9 cellular contexts compared by ENCODE assay signal in genomic region chr3:58010562-58010961, GRCh38. TPM values are rescaled to one million over a fixed set of nuclear protein-coding genes. Genes with fewer than 3 reads are reported as not detected.
DNase-seq lines count a peak whose midpoint lies in the region; ATAC-seq, FAIRE-seq and TF ChIP-seq lines count a peak whose summit lies in the region.
"Had no signal": no experiment of that assay in that cellular context is flagged by ENCODE, and none has a peak within 500 bp of the region (broad histone marks: within the 10 kb centered on the region; RNA-seq: fewer than 3 reads in every experiment).

No MANE protein-coding gene starts in this region.

- H3K56ac ChIP-seq in IMR-90 (ENCODE audit: extremely low read depth, insufficient read depth, low read length) (no peak overlapping the region), H1 (replicated peaks; ENCODE audit: insufficient read length, low read depth, low read length) (no peak overlapping the region)

- no peak overlapping the region; the same call in 1 of the 2 replicates for H4K5ac ChIP-seq in IMR-90 (ENCODE audit: low read depth, low read length)
- no peak overlapping the region for H4K5ac ChIP-seq in H1 (ENCODE audit: insufficient read length, low read depth, low read length)

- no peaks in the 10 kb centered on the region for H3K36me3 Mint-ChIP-seq in nephron (ENCODE audit: low read depth)

- peaks cover 43% of the 10 kb centered on the region for H3K9me1 ChIP-seq in IMR-90 (ENCODE audit: insufficient read depth, low read length)

- H3K27me3 Mint-ChIP-seq in nephron (ENCODE audit: low read depth) = peaks cover 3% of the 10 kb centered on the region

- H2BK120ac ChIP-seq in IMR-90 (ENCODE audit: low read depth, low read length) (peak overlapping the region; percentile 78), H1 (replicated peaks; ENCODE audit: low read depth, low read length) (no peak overlapping the region)

- intact Hi-C loops in IMR-90 (cut with micrococcal nuclease) = loop anchor here (1.0 kb wide), 1 partner anchor 49 kb away; no protein-coding TSS in a partner anchor

- H3K79me1 ChIP-seq in IMR-90 (ENCODE audit: low read depth in 1 of 2, low read length in 2 of 2) (peaks cover 0 to 76% of the 10 kb centered on the region in 2 experiments; a peak in 2 of 4 replicates), H1 (ENCODE audit: low read depth, low read length) (peaks cover 11% of the 10 kb centered on the region; the same call in 1 of the 2 replicates)

- H3K4me2 ChIP-seq in IMR-90 (ENCODE audit: low read depth, low read length) (peak overlapping the region; percentile 98), H1 (ENCODE audit: insufficient read depth in 1 of 2, low read depth in 2 of 2, low read length in 2 of 2) (peak overlapping the region; percentile 89 to 99)

- H2AK9ac ChIP-seq in IMR-90 (replicated peaks; ENCODE audit: low read depth, low read length, poor library complexity) = peak overlapping the region; percentile 92

- H3K4ac ChIP-seq in IMR-90 (ENCODE audit: low read depth, low read length) = peak overlapping the region; percentile 99
- no peak overlapping the region for H3K4ac ChIP-seq in H1 (replicated peaks; ENCODE audit: insufficient read length, low read depth, low read length)

- peak overlapping the region; percentile 99; the same call in 1 of the 2 replicates for H3K14ac ChIP-seq in IMR-90 (replicated peaks; ENCODE audit: low read depth, low read length)
- H3K14ac ChIP-seq in H1 (ENCODE audit: insufficient read length) = no peak overlapping the region

- H4K8ac ChIP-seq in IMR-90 (ENCODE audit: low read depth in 2 of 2, low read length in 2 of 2) = peak overlapping the region in 1 of 2 experiments; percentile 22; a peak in 1 of 4 replicates
- H4K8ac ChIP-seq in H1 (ENCODE audit: extremely low read depth, insufficient read depth, low read length) = no peak overlapping the region

- H2BK12ac ChIP-seq in H1 (ENCODE audit: low read depth, low read length) = no peak overlapping the region

- dilution Hi-C loops in IMR-90 (cut with HindIII; ENCODE audit: low sequenced_read_pairs, unreplicated experiment) = no loop called here

- TF ChIP-seq POLR2A in IMR-90 (IDR thresholded peaks at IDR 0.05; ENCODE audit: low read depth, low read length) = no peak
- no peak for TF ChIP-seq POLR2A in H1 (IDR thresholded peaks at IDR 0.05; ENCODE audit: control extremely low read depth in 1 of 2, low read depth in 2 of 2, low read length in 2 of 2)

- CTCF ChIA-PET in AG04450 (lab: Charles Lee) (interaction anchor here (1.0 to 1.5 kb wide), 3 partner anchors 15 to 157 kb away, joined by 3 to 6 read pairs (median 4); no protein-coding TSS in a partner anchor), IMR-90 (lab: Yijun Ruan, JAX) (interaction anchor here (0.5 kb wide), 1 partner anchor 14 kb away, joined by 3 read pairs; no protein-coding TSS in a partner anchor), H1 (lab: Charles Lee; ENCODE audit: partially characterized antibody) (interaction anchor here (0.6 to 5.2 kb wide), 5 partner anchors 9 to 189 kb away, joined by 3 to 32 read pairs (median 3); no protein-coding TSS in a partner anchor)

- no peak for FAIRE-seq in H1 (lab: Jason Lieb, UNC)

- no peak overlapping the region for H2AFZ ChIP-seq in IMR-90 (replicated peaks; ENCODE audit: low read length, poor library complexity)
- H2AFZ ChIP-seq in H1 (ENCODE audit: low read length) = no peak overlapping the region

- H2BK20ac ChIP-seq in IMR-90 (ENCODE audit: low read depth, low read length) = peak overlapping the region; percentile 16; the same call in 1 of the 2 replicates
- 0 out of 2 replicates have a peak overlapping the region, but pooled peaks have one; percentile 48 for H2BK20ac ChIP-seq in H1 (ENCODE audit: low read length)

- H3K4me1 Mint-ChIP-seq in nephron = peaks cover 48% of the 10 kb centered on the region

- POLR2A ChIA-PET in AG04450 (lab: Yijun Ruan, JAX) (interaction anchor here (0.5 to 1.5 kb wide), 4 partner anchors 14 to 235 kb away, joined by 3 to 5 read pairs (median 4); no protein-coding TSS in a partner anchor), IMR-90 (lab: Charles Lee; ENCODE audit: unreplicated experiment) (no interaction called here), H1 (lab: Charles Lee; ENCODE audit: partially characterized antibody) (interaction anchor here (1.0 to 4.4 kb wide), 5 partner anchors 12 to 33 kb away, joined by 3 to 23 read pairs (median 3); no protein-coding TSS in a partner anchor)

- ATAC-seq in IMR-90 (ENCODE audit: low read depth) = peak; percentile 22
- no peak for ATAC-seq in HG03097 (IDR thresholded peaks at IDR 0.05; ENCODE audit: low FRiP score, unreplicated experiment)

- 60% methylated on average over 5 of the region's 5 CpGs; no CpG with 5 or more reads in 1 of the 2 experiments for WGBS in IMR-90 (ENCODE audit: extremely low coverage in 2 of 2, insufficient read length in 1 of 2), 2 experiments
- WGBS in H1 (ENCODE audit: extremely low coverage in 1 of 2, insufficient coverage in 1 of 2, insufficient read length in 1 of 2, insufficient replicate concordance in 2 of 2, low coverage in 1 of 2, low lambda C conversion rate in 2 of 2, missing lambda C conversion rate in 1 of 2), 2 experiments = 85% methylated on average over 5 of the region's 5 CpGs; no CpG with 5 or more reads in 1 of the 2 experiments

- H3K36me3 ChIP-seq in IMR-90 (ENCODE audit: control insufficient read depth, insufficient read depth, low read length) (peaks cover 3% of the 10 kb centered on the region; the same call in 1 of the 2 replicates), H1 (ENCODE audit: control insufficient read depth in 2 of 4, insufficient read depth in 4 of 4, low read length in 3 of 4) (no peaks in the 10 kb centered on the region)

- H3K23ac ChIP-seq in IMR-90 (ENCODE audit: low read depth, low read length) (peak overlapping the region; percentile 100; the same call in 1 of the 2 replicates), H1 (ENCODE audit: insufficient read length) (no peak overlapping the region)

- in situ Hi-C loops in IMR-90 (cut with MboI; ENCODE audit: low sequenced_read_pairs) = no loop called here

- H4K91ac ChIP-seq in IMR-90 (ENCODE audit: insufficient read depth, low read depth, low read length) (peak overlapping the region; percentile 64; the same call in 1 of the 2 replicates), H1 (replicated peaks; ENCODE audit: insufficient read length, low read length) (no peak overlapping the region)

- peaks cover 41 to 73% of the 10 kb centered on the region in 2 experiments for H3K79me2 ChIP-seq in H1 (ENCODE audit: control insufficient read depth in 1 of 2, insufficient read depth in 2 of 2, low read length in 2 of 2)

- H3K4me3 ChIP-seq in AG04450 (ENCODE audit: low read depth, low read length) (peak overlapping the region; percentile 100), IMR-90 (ENCODE audit: insufficient read depth, low read depth, low read length) (peak overlapping the region; percentile 95), H1 (ENCODE audit: extremely low read depth in 1 of 4, insufficient read depth in 2 of 4, low read depth in 3 of 4, low read length in 4 of 4) (peak overlapping the region in 3 of 4 experiments; percentile 3 to 97 (median 91); a peak in 6 of 8 replicates)

- BruUV-seq in IMR-90 (replicated peaks; lab: Mats Ljungman, UMichigan) = no TSS peak

- H3K27ac ChIP-seq in AG04450 (ENCODE audit: low read depth, low read length) (no peak overlapping the region), IMR-90 (ENCODE audit: insufficient read depth, low read length) (peak overlapping the region; percentile 80), H1 (ENCODE audit: low read depth, low read length) (no peak overlapping the region)

- TF ChIP-seq CTCF in AG04450 (IDR thresholded peaks at IDR 0.05; ENCODE audit: low read depth, low read length) (no peak), IMR-90 (conservative IDR thresholded peaks at IDR 0.05; ENCODE audit: low read depth, low read length) (no peak), H1 (IDR thresholded peaks at IDR 0.05; ENCODE audit: control extremely low read depth in 1 of 3, insufficient read depth in 1 of 3, low read depth in 1 of 3, low read length in 3 of 3) (no peak), nephron (IDR thresholded peaks at IDR 0.05; ENCODE audit: unreplicated experiment in 3 of 3) (no peak)

- H2AK5ac ChIP-seq in IMR-90 (ENCODE audit: low read depth, low read length) (peak overlapping the region; percentile 69; the same call in 1 of the 2 replicates), H1 (ENCODE audit: low read depth, low read length) (no peak overlapping the region)

- H2BK15ac ChIP-seq in IMR-90 (ENCODE audit: low read depth, low read length) (no peak overlapping the region; the same call in 2 of the 3 replicates), H1 (ENCODE audit: low read length) (no peak overlapping the region)

- H3K9me3 ChIP-seq in AG04450 (ENCODE audit: control insufficient read depth, insufficient read depth, low read length) (peaks cover 10% of the 10 kb centered on the region; the same call in 1 of the 2 replicates), IMR-90 (ENCODE audit: control insufficient read depth, insufficient read depth, low read length) (no peaks in the 10 kb centered on the region), H1 (ENCODE audit: insufficient read depth in 2 of 2, low read depth in 1 of 2, low read length in 1 of 2) (no peaks in the 10 kb centered on the region)

- H3K18ac ChIP-seq in IMR-90 (ENCODE audit: low read depth, low read length) (peak overlapping the region; percentile 37; the same call in 1 of the 2 replicates), H1 (ENCODE audit: extremely low read depth, low read length) (peak overlapping the region; percentile 60; the same call in 1 of the 2 replicates)

- H3K4me1 ChIP-seq in IMR-90 (ENCODE audit: control insufficient read depth, insufficient read depth, low read length) (peaks cover 26% of the 10 kb centered on the region), H1 (replicated peaks in 1 of 4; ENCODE audit: control insufficient read depth in 3 of 4, insufficient read depth in 4 of 4, low read length in 3 of 4) (peaks cover 5 to 22% (median 8%) of the 10 kb centered on the region in 4 experiments; a peak in 6 of 7 replicates)

- no peaks in the 10 kb centered on the region for H3K9me3 Mint-ChIP-seq in nephron

- H4K20me1 ChIP-seq in IMR-90 (ENCODE audit: insufficient read depth, low read length) = peaks cover 72% of the 10 kb centered on the region
- H4K20me1 ChIP-seq in H1 (replicated peaks in 1 of 2; ENCODE audit: control insufficient read depth in 1 of 2, insufficient read depth in 2 of 2, low read length in 2 of 2) = peaks cover 10 to 23% of the 10 kb centered on the region in 2 experiments

- peaks cover 12% of the 10 kb centered on the region; the same call in 1 of the 2 replicates for H3K23me2 ChIP-seq in H1 (ENCODE audit: low read depth, low read length)

- DNase-seq in AG04450 (ENCODE audit: low read depth, low spot score) (no peak), IMR-90 (peak; percentile 47), H1 (ENCODE audit: low read depth in 1 of 2, low spot score in 2 of 2) (no peak), mesenteric fat pad (ENCODE audit: low spot score) (no peak), midbrain (lab: John Stamatoyannopoulos, UW) (no peak), NCI-H2107 treated with DMSO at 0.1 percent for 48 hours (lab: John Stamatoyannopoulos, UW; ENCODE audit: unreplicated experiment) (no peak)
- DNase-seq: NCI-H1105 had no signal

- peak overlapping the region; percentile 89 for H2BK5ac ChIP-seq in IMR-90 (ENCODE audit: low read depth, low read length, poor library complexity, severe bottlenecking)
- H2BK5ac ChIP-seq in H1 (ENCODE audit: low read depth, low read length) = no peak overlapping the region; the same call in 1 of the 2 replicates

- H3K9ac ChIP-seq in IMR-90 (ENCODE audit: low read depth, low read length) (peak overlapping the region; percentile 91), H1 (replicated peaks in 1 of 4; ENCODE audit: extremely low read depth in 1 of 4, low read depth in 3 of 4, low read length in 3 of 4) (no peak overlapping the region)

- H3K27me3 ChIP-seq in AG04450 (ENCODE audit: control insufficient read depth, insufficient read depth, low read length) (no peaks in the 10 kb centered on the region), IMR-90 (ENCODE audit: control insufficient read depth, insufficient read depth, low read length) (no peaks in the 10 kb centered on the region), H1 (replicated peaks in 1 of 4; ENCODE audit: control insufficient read depth in 3 of 4, extremely low read depth in 1 of 4, insufficient read depth in 3 of 4, low read length in 3 of 4) (no peaks in the 10 kb centered on the region)

- peak overlapping the region; percentile 87 to 94 (median 91) for H3K4me3 Mint-ChIP-seq in nephron

- TF ChIP-seq EP300 in H1 (IDR thresholded peaks at IDR 0.05; ENCODE audit: borderline replicate concordance in 1 of 2, low read depth in 2 of 2, low read length in 2 of 2) = no peak

- peak overlapping the region in 1 of 3 experiments; percentile 36 for H3K27ac Mint-ChIP-seq in nephron

- TF ChIP-seq RAD21 in IMR-90 (IDR thresholded peaks at IDR 0.05; ENCODE audit: low read length) = no peak
- TF ChIP-seq RAD21 in H1 (IDR thresholded peaks at IDR 0.05 in 1 of 2, conservative IDR thresholded peaks at IDR 0.05 in 1 of 2; ENCODE audit: low read depth in 2 of 2, low read length in 2 of 2) = no peak

RNA-seq across cellular contexts. Expression of gene FLNB, which starts 2.3 kb away (rescaled TPM):
- polyA plus RNA-seq in AG04450 (2011; rRNA removed) (89.6 and 90.4 TPM in 2 replicates), IMR-90 (2012; rRNA removed) (78.0 and 81.4 TPM in 2 replicates), H1 (2011; rRNA removed) (72.2 and 72.3 TPM in 2 replicates)
- 265 and 295 TPM in 2 replicates for polyA minus RNA-seq in AG04450 (2011; rRNA and poly(A)+ RNA removed)
- total RNA-seq in IMR-90 (2012; rRNA removed) (124 and 136 TPM in 2 replicates), mesenteric fat pad (96.3 TPM)
- polyA plus RNA-seq in IMR-90 (2012; cell fraction: cytosol; rRNA removed) = 22.2 and 37.9 TPM in 2 replicates
- polyA plus RNA-seq in IMR-90 (2012; cell fraction: nucleus; rRNA removed; ENCODE audit: low replicate concordance) = 338 and 411 TPM in 2 replicates
- 118 and 122 TPM in 2 replicates for total RNA-seq in H1 (2021; fragmentation: NEBNext Ultra II Directional; extraction: Animal tissue kit (Norgen Biotek cat#: 25700))
- 53.0 TPM for polyA plus RNA-seq in H1 (2011; cell fraction: cytosol; rRNA removed)
- 599 TPM for polyA plus RNA-seq in H1 (2011; cell fraction: nucleus; rRNA removed)
- polyA plus RNA-seq in H1 (2012, experiment 1 of 2) = 82.4 to 123 TPM (median 108 TPM) in 4 replicates
- polyA plus RNA-seq in H1 (2012, experiment 2 of 2) = 47.2 TPM
- polyA plus RNA-seq in H1 (2013, experiment 1 of 2) = 96.1 TPM
- polyA plus RNA-seq in H1 (2013, experiment 2 of 2) = 85.9 TPM
- polyA minus RNA-seq in H1 (2011; rRNA and poly(A)+ RNA removed) = 249 and 262 TPM in 2 replicates
- 121 TPM for polyA minus RNA-seq in H1 (2011; cell fraction: cytosol; rRNA and poly(A)+ RNA removed)
- polyA minus RNA-seq in H1 (2011; cell fraction: nucleus; rRNA and poly(A)+ RNA removed) = 391 TPM
